9 cellular contexts compared by ENCODE assay signal in genomic region chr15:69997701-69998273, GRCh38.
DNase-seq lines count a peak whose midpoint lies in the region; ATAC-seq, FAIRE-seq and TF ChIP-seq lines count a peak whose summit lies in the region.
"Had no signal": no experiment of that assay in that cellular context is flagged by ENCODE, and none has a peak within 500 bp of the region (broad histone marks: within the 10 kb centered on the region; RNA-seq: fewer than 3 reads in every experiment).

No MANE protein-coding gene starts in this region.

- DNase-seq in DMS153 (lab: John Stamatoyannopoulos, UW) (peak; percentile 80), NCI-H1092 treated with DMSO at 0.1 percent for 48 hours (lab: John Stamatoyannopoulos, UW) (peak; percentile 58), K562 (ENCODE audit: extremely low read depth in 1 of 4, low spot score in 3 of 4) (no peak), lung (ENCODE audit: low spot score) (peak; percentile 69), DMS114 treated with DMSO at 0.1 percent for 48 hours (lab: John Stamatoyannopoulos, UW; ENCODE audit: unreplicated experiment) (no peak)

- BruUV-seq in K562 (replicated peaks; lab: Mats Ljungman, UMichigan), result no TSS peak

- CTCF ChIA-PET in K562 (lab: Yijun Ruan, JAX; ENCODE audit: low intra/inter-chr PET ratio), result no interaction called here

- in situ Hi-C loops in K562 (cut with MboI), result no loop called here

- H3K36me3 ChIP-seq in K562 (ENCODE audit: control insufficient read depth, insufficient read depth, low read length) (no peaks in the 10 kb centered on the region), lung (ENCODE audit: control insufficient read depth in 2 of 2, insufficient read depth in 2 of 2, low read length in 2 of 2) (no peaks in the 10 kb centered on the region)
- H3K36me3 ChIP-seq: gastrocnemius medialis had no signal

- H3K4me3 ChIP-seq in K562 (no peak overlapping the region), lung (no peak overlapping the region)
- H3K4me3 ChIP-seq: gastrocnemius medialis had no signal

- H3K27me3 ChIP-seq in K562 (ENCODE audit: control insufficient read depth in 2 of 2, insufficient read depth in 2 of 2, low read length in 2 of 2), result peaks cover 18 to 38% of the 10 kb centered on the region in 2 experiments; a peak in 4 of 5 replicates
- no peaks in the 10 kb centered on the region for H3K27me3 ChIP-seq in lung (ENCODE audit: control insufficient read depth, insufficient read depth)
- H3K27me3 ChIP-seq: gastrocnemius medialis had no signal

- TF ChIP-seq RAD21 in K562 (CRISPR knock-in tag; conservative IDR thresholded peaks at IDR 0.05 in 1 of 2, IDR thresholded peaks at IDR 0.05 in 1 of 2), result no peak

- no peak overlapping the region for H3K9ac ChIP-seq in K562 (ENCODE audit: insufficient read depth in 1 of 2, low read depth in 2 of 2, low read length in 2 of 2)

- intact Hi-C loops in K562 (cut with micrococcal nuclease), result no loop called here

- no peaks in the 10 kb centered on the region; a peak in 1 of 5 replicates for H3K4me1 ChIP-seq in K562 (replicated peaks in 1 of 2; ENCODE audit: control insufficient read depth in 2 of 2, insufficient read depth in 2 of 2, low read length in 2 of 2)
- no peaks in the 10 kb centered on the region for H3K4me1 ChIP-seq in lung (ENCODE audit: control insufficient read depth in 2 of 2, insufficient read depth in 2 of 2, low read length in 2 of 2)
- H3K4me1 ChIP-seq: gastrocnemius medialis had no signal

- ATAC-seq in K562 (peak; percentile 25; the same call in 1 of the 3 replicates), lung (ENCODE audit: insufficient read depth, low FRiP score) (peak; percentile 65), HG02884 (IDR thresholded peaks at IDR 0.05; ENCODE audit: unreplicated experiment) (no peak), HG03457 (IDR thresholded peaks at IDR 0.05; ENCODE audit: unreplicated experiment) (no peak), HG03342 (IDR thresholded peaks at IDR 0.05; ENCODE audit: unreplicated experiment) (no peak)
- ATAC-seq: gastrocnemius medialis had no signal

- H3K9me3 ChIP-seq in K562 (replicated peaks; ENCODE audit: control insufficient read depth, insufficient read depth, low read depth, low read length) (no peaks in the 10 kb centered on the region), lung (ENCODE audit: control insufficient read depth in 2 of 2, insufficient read depth in 1 of 2, low read length in 1 of 2) (peaks cover 0 to 9% of the 10 kb centered on the region in 2 donors)
- H3K9me3 ChIP-seq: gastrocnemius medialis had no signal

- TF ChIP-seq POLR2A in K562 (conservative IDR thresholded peaks at IDR 0.05), result no peak

- H3K9me1 ChIP-seq in K562 (ENCODE audit: control insufficient read depth, insufficient read depth, low read length), result no peaks in the 10 kb centered on the region

- WGBS in K562 (ENCODE audit: insufficient coverage, low coverage, missing lambda C conversion rate), result 0% methylated on average over 4 of the region's 4 CpGs
- WGBS in lung, 2 donors, result 68 to 72% methylated on average over 4 of the region's 4 CpGs

- no peaks in the 10 kb centered on the region; the same call in 1 of the 2 replicates for H4K20me1 ChIP-seq in K562 (replicated peaks; ENCODE audit: control insufficient read depth, insufficient read depth, low read length)

- no peaks in the 10 kb centered on the region for H3K79me2 ChIP-seq in K562 (ENCODE audit: control insufficient read depth, insufficient read depth, low read length)

- TF ChIP-seq CTCF in K562 (IDR thresholded peaks at IDR 0.05 in 2 of 3, conservative IDR thresholded peaks at IDR 0.05 in 1 of 3; ENCODE audit: insufficient read depth in 2 of 3, low read depth in 1 of 3, low read length in 3 of 3) (no peak), lung (IDR thresholded peaks at IDR 0.05; ENCODE audit: control extremely low read depth, extremely low read depth) (no peak)

- FAIRE-seq in K562 (lab: Jason Lieb, UNC), result no peak

- no peak for TF ChIP-seq EP300 in K562 (IDR thresholded peaks at IDR 0.05; ENCODE audit: low read length)

- POLR2A ChIA-PET in K562 (lab: Yijun Ruan, JAX), result no interaction called here

- H3K27ac ChIP-seq in K562 (ENCODE audit: extremely low read depth, low read depth, low read length), result no peak overlapping the region
- H3K27ac ChIP-seq in lung (ENCODE audit: low read depth in 1 of 2, low read length in 1 of 2), result no peak overlapping the region
- H3K27ac ChIP-seq: gastrocnemius medialis had no signal

- no peak overlapping the region for H3K4me2 ChIP-seq in K562 (ENCODE audit: insufficient read depth, low read length)

- no peak overlapping the region for H2AFZ ChIP-seq in K562 (ENCODE audit: low read depth, low read length)

TF ChIP-seq in K562, 482 proteins besides CTCF, POLR2A, EP300 and RAD21 (continues in another document):
- TF ChIP-seq U2AF1 (optimal IDR thresholded peaks at IDR 0.05; ENCODE audit: low read depth, low read length), result no peak
- TF ChIP-seq ARID2 (IDR thresholded peaks at IDR 0.05), result no peak
- TF ChIP-seq RREB1 (CRISPR knock-in tag; IDR thresholded peaks at IDR 0.05), result no peak
- no peak for TF ChIP-seq THAP12 (CRISPR knock-in tag; IDR thresholded peaks at IDR 0.05)
- no peak for TF ChIP-seq ZNF639 (CRISPR knock-in tag; conservative IDR thresholded peaks at IDR 0.05 in 1 of 2, IDR thresholded peaks at IDR 0.05 in 1 of 2)
- TF ChIP-seq ZBTB8A (IDR thresholded peaks at IDR 0.05; ENCODE audit: partially characterized antibody), result no peak

Comparison
In these comparisons a context has a peak if more than half of its experiments do, and no peak if none do; other contexts are left out.
1. DNase-seq: peak in DMS153 (single experiment), NCI-H1092 treated with DMSO at 0.1 percent for 48 hours (single experiment) and lung (single experiment); none in K562 (0 of 4) and DMS114 treated with DMSO at 0.1 percent for 48 hours (single experiment).
2. ATAC-seq: peak in K562 (single experiment) and lung (single experiment); none in HG02884 (single experiment), HG03457 (single experiment) and HG03342 (single experiment).